ENCODE assay signal across 23 cellular contexts in the genomic region with DNA sequence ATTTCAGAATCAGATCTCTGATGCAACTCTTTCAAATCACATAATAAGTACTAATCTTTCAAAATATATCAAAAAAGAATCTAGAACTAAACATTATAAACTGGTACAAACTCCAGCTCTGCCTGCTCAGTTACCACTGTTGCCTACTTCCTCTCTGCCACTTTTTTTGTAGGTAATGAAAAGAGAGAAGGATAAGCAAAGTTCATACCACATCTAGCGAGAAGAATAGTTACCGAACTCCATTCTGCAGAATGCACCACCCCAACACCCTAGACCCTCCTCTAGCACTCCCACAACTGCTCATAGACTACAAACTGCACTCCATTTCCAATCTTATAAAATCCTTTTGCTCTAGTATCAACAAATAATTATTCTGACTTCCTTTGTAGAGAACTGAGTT. TPM values are rescaled to one million over a fixed set of nuclear protein-coding genes. Genes with fewer than 3 reads are reported as not detected.
A peak's percentile ranks its signal among the peaks of the same experiment; 100 is the strongest.
DNase-seq lines count a peak whose midpoint lies in the region; ATAC-seq and TF ChIP-seq lines count a peak whose summit lies in the region.
"Had no signal": no experiment of that assay in that cellular context is flagged by ENCODE, and none has a peak within 500 bp of the region (broad histone marks: within the 10 kb centered on the region; RNA-seq: fewer than 3 reads in every experiment).

No MANE protein-coding gene starts in this region.

- H3K36me3 Mint-ChIP-seq in activated naive CD4-positive, alpha-beta T cell treated with anti-CD3 and anti-CD28 coated beads, Interleukin-2, amount 50 U/mL, for 24 hours = no peaks in the 10 kb centered on the region
- peaks cover 15% of the 10 kb centered on the region for H3K36me3 Mint-ChIP-seq in WTC11
- H3K36me3 Mint-ChIP-seq in type B pancreatic cell = no peaks in the 10 kb centered on the region
- no peaks in the 10 kb centered on the region for H3K36me3 Mint-ChIP-seq in T-helper 2 cell treated with Interferon-gamma antibody and Interleukin-4, amounts not matched to agents 5 μg/mL and 100 μg/mL, for 36 hours (ENCODE audit: low read depth)

- ATAC-seq in WTC11 = no peak
- ATAC-seq: activated CD4-positive, CD25-positive, alpha-beta regulatory T cell treated with anti-CD3 and anti-CD28 coated beads, Interleukin-2, amount 50 U/mL, for 24 hours; stimulated activated naive CD8-positive, alpha-beta T cell treated with anti-CD3 and anti-CD28 coated beads, Interleukin-15, amount 100 ng/mL, for 72 hours had no signal

- H3K4me3 Mint-ChIP-seq in activated naive CD4-positive, alpha-beta T cell treated with anti-CD3 and anti-CD28 coated beads, Interleukin-2, amount 50 U/mL, for 24 hours = peak overlapping the region; percentile 1
- H3K4me3 Mint-ChIP-seq in WTC11 = no peak overlapping the region
- H3K4me3 Mint-ChIP-seq in type B pancreatic cell = no peak overlapping the region
- no peak overlapping the region for H3K4me3 Mint-ChIP-seq in T-helper 2 cell treated with Interferon-gamma antibody and Interleukin-4, amounts not matched to agents 5 μg/mL and 100 μg/mL, for 36 hours
- H3K4me3 Mint-ChIP-seq: activated CD4-positive, alpha-beta memory T cell treated with anti-CD3 and anti-CD28 coated beads, Interleukin-2, amount 10 ng/mL, durations not matched to agents 7 days and 5 days; neural crest cell; stimulated activated naive CD8-positive, alpha-beta T cell treated with anti-CD3 and anti-CD28 coated beads, Interleukin-15, amount 100 ng/mL, for 72 hours had no signal

- no peak overlapping the region for H3K27ac Mint-ChIP-seq in activated naive CD4-positive, alpha-beta T cell treated with anti-CD3 and anti-CD28 coated beads, Interleukin-2, amount 50 U/mL, for 24 hours
- H3K27ac Mint-ChIP-seq in WTC11 (peak overlapping the region; percentile 65), type B pancreatic cell (peak overlapping the region; percentile 66)
- H3K27ac Mint-ChIP-seq in T-helper 2 cell treated with Interferon-gamma antibody and Interleukin-4, amounts not matched to agents 5 μg/mL and 100 μg/mL, for 36 hours = no peak overlapping the region
- H3K27ac Mint-ChIP-seq: activated CD4-positive, alpha-beta memory T cell treated with anti-CD3 and anti-CD28 coated beads, Interleukin-2, amount 10 ng/mL, durations not matched to agents 7 days and 5 days had no signal

- peaks cover 34% of the 10 kb centered on the region for H3K4me1 Mint-ChIP-seq in activated naive CD4-positive, alpha-beta T cell treated with anti-CD3 and anti-CD28 coated beads, Interleukin-2, amount 50 U/mL, for 24 hours
- H3K4me1 Mint-ChIP-seq in WTC11 (peaks cover 19% of the 10 kb centered on the region), type B pancreatic cell (ENCODE audit: unreplicated experiment) (peaks cover 14% of the 10 kb centered on the region)
- peaks cover 15% of the 10 kb centered on the region for H3K4me1 Mint-ChIP-seq in T-helper 2 cell treated with Interferon-gamma antibody and Interleukin-4, amounts not matched to agents 5 μg/mL and 100 μg/mL, for 36 hours (ENCODE audit: low read depth)
- H3K4me1 Mint-ChIP-seq: neural crest cell had no signal

- CTCF ChIA-PET in WTC11 (lab: Charles Lee) = no interaction called here

- intact Hi-C loops in cardiac septum (cut with DNase I) = no loop called here

- H3K9me3 Mint-ChIP-seq in activated naive CD4-positive, alpha-beta T cell treated with anti-CD3 and anti-CD28 coated beads, Interleukin-2, amount 50 U/mL, for 24 hours = no peaks in the 10 kb centered on the region
- H3K9me3 Mint-ChIP-seq in WTC11 = peaks cover 11% of the 10 kb centered on the region; the same call in 1 of the 2 replicates
- no peaks in the 10 kb centered on the region for H3K9me3 Mint-ChIP-seq in type B pancreatic cell
- no peaks in the 10 kb centered on the region for H3K9me3 Mint-ChIP-seq in T-helper 2 cell treated with Interferon-gamma antibody and Interleukin-4, amounts not matched to agents 5 μg/mL and 100 μg/mL, for 36 hours
- H3K9me3 Mint-ChIP-seq: activated CD4-positive, alpha-beta memory T cell treated with anti-CD3 and anti-CD28 coated beads, Interleukin-2, amount 10 ng/mL, durations not matched to agents 7 days and 5 days; neural crest cell; stimulated activated naive CD8-positive, alpha-beta T cell treated with anti-CD3 and anti-CD28 coated beads, Interleukin-15, amount 100 ng/mL, for 72 hours had no signal

- H3K27me3 Mint-ChIP-seq in activated naive CD4-positive, alpha-beta T cell treated with anti-CD3 and anti-CD28 coated beads, Interleukin-2, amount 50 U/mL, for 24 hours = no peaks in the 10 kb centered on the region
- H3K27me3 Mint-ChIP-seq in WTC11 (ENCODE audit: low read depth) (no peaks in the 10 kb centered on the region), type B pancreatic cell (no peaks in the 10 kb centered on the region)
- no peaks in the 10 kb centered on the region for H3K27me3 Mint-ChIP-seq in T-helper 2 cell treated with Interferon-gamma antibody and Interleukin-4, amounts not matched to agents 5 μg/mL and 100 μg/mL, for 36 hours (ENCODE audit: low read depth)
- H3K27me3 Mint-ChIP-seq: activated CD4-positive, alpha-beta memory T cell treated with anti-CD3 and anti-CD28 coated beads, Interleukin-2, amount 10 ng/mL, durations not matched to agents 7 days and 5 days had no signal

- no peak for DNase-seq in activated naive CD4-positive, alpha-beta T cell (lab: John Stamatoyannopoulos, UW)
- DNase-seq in NCI-H345 (lab: John Stamatoyannopoulos, UW) = peak; percentile 21
- no peak for DNase-seq in WTC11 (ENCODE audit: low spot score)
- DNase-seq in type B pancreatic cell (ENCODE audit: extremely low spot score, unreplicated experiment) = no peak
- DNase-seq in NAMALWA (ENCODE audit: low spot score) = no peak
- DNase-seq in cardiac septum (ENCODE audit: low spot score) = no peak
- no peak for DNase-seq in T-helper 2 cell treated with Interferon-gamma antibody and Interleukin-4, amounts not matched to agents 5 μg/mL and 100 μg/mL, for 36 hours (ENCODE audit: low spot score)
- DNase-seq: ACHN; activated CD4-positive, alpha-beta memory T cell treated with anti-CD3 and anti-CD28 coated beads, Interleukin-2, amount 10 ng/mL, durations not matched to agents 7 days and 5 days; activated effector memory CD4-positive, alpha-beta T cell treated with anti-CD3 and anti-CD28 coated beads, Interleukin-2, amount 50 U/mL, for 16 hours; effector CD4-positive, alpha-beta T cell; erythroblast; GM23248; KBM-7; kidney glomerular epithelial cell; NCI-H446 treated with DMSO at 0.1 percent for 48 hours; sigmoid colon; stimulated activated CD4-positive, alpha-beta T cell treated with anti-CD3 and anti-CD28 coated beads, Interleukin-15, amount 100 ng/mL, for 24 hours; stimulated activated naive CD8-positive, alpha-beta T cell treated with anti-CD3 and anti-CD28 coated beads, Interleukin-15, amount 100 ng/mL, for 72 hours; thyroid gland had no signal

- TF ChIP-seq CTCF in WTC11 (IDR thresholded peaks at IDR 0.05) (no peak), type B pancreatic cell (conservative IDR thresholded peaks at IDR 0.05) (no peak)

- POLR2A ChIA-PET in WTC11 (lab: Charles Lee) = no interaction called here

TF ChIP-seq in WTC11, 78 proteins besides CTCF, POLR2A, EP300 and RAD21 (continues in another document):
- TF ChIP-seq ZNF263 (CRISPR knock-in tag; IDR thresholded peaks at IDR 0.05; ENCODE audit: low read depth) (no peak), ZNF138 (CRISPR knock-in tag; conservative IDR thresholded peaks at IDR 0.05) (no peak), ETV6 (CRISPR knock-in tag; IDR thresholded peaks at IDR 0.05) (no peak), MXD4 (CRISPR knock-in tag; IDR thresholded peaks at IDR 0.05; ENCODE audit: borderline replicate concordance) (no peak), RORB (CRISPR knock-in tag; IDR thresholded peaks at IDR 0.05) (no peak), TEAD1 (CRISPR knock-in tag; IDR thresholded peaks at IDR 0.05) (no peak), SOX15 (CRISPR knock-in tag; IDR thresholded peaks at IDR 0.05) (no peak), NR1H2 (CRISPR knock-in tag; IDR thresholded peaks at IDR 0.05) (no peak), EMX1 (CRISPR knock-in tag; IDR thresholded peaks at IDR 0.05) (no peak)
- TF ChIP-seq, protein P1, sequence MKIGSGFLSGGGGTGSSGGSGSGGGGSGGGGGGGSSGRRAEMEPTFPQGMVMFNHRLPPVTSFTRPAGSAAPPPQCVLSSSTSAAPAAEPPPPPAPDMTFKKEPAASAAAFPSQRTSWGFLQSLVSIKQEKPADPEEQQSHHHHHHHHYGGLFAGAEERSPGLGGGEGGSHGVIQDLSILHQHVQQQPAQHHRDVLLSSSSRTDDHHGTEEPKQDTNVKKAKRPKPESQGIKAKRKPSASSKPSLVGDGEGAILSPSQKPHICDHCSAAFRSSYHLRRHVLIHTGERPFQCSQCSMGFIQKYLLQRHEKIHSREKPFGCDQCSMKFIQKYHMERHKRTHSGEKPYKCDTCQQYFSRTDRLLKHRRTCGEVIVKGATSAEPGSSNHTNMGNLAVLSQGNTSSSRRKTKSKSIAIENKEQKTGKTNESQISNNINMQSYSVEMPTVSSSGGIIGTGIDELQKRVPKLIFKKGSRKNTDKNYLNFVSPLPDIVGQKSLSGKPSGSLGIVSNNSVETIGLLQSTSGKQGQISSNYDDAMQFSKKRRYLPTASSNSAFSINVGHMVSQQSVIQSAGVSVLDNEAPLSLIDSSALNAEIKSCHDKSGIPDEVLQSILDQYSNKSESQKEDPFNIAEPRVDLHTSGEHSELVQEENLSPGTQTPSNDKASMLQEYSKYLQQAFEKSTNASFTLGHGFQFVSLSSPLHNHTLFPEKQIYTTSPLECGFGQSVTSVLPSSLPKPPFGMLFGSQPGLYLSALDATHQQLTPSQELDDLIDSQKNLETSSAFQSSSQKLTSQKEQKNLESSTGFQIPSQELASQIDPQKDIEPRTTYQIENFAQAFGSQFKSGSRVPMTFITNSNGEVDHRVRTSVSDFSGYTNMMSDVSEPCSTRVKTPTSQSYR (CRISPR knock-in tag; IDR thresholded peaks at IDR 0.05) = no peak
- TF ChIP-seq, protein P2, sequence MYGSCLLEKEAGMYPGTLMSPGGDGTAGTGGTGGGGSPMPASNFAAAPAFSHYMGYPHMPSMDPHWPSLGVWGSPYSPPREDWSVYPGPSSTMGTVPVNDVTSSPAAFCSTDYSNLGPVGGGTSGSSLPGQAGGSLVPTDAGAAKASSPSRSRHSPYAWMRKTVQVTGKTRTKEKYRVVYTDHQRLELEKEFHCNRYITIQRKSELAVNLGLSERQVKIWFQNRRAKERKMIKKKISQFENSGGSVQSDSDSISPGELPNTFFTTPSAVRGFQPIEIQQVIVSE (CRISPR knock-in tag; IDR thresholded peaks at IDR 0.05; ENCODE audit: borderline replicate concordance) = no peak

RNA-seq across cellular contexts. Expression of a gene that starts 19.7 kb away (rescaled TPM):
- 69.1 to 74.9 TPM (median 69.6 TPM) in 3 replicates for total RNA-seq in WTC11 (2021)
- total RNA-seq in type B pancreatic cell (ENCODE audit: low replicate concordance) = 59.8 and 64.5 TPM in 2 replicates
- 22.7 TPM for total RNA-seq in cardiac septum

Comparison
In these comparisons a context has a peak if more than half of its experiments do, and no peak if none do; other contexts are left out.
1. H3K27ac Mint-ChIP-seq: peak in WTC11 (single experiment) and type B pancreatic cell (single experiment); none in activated naive CD4-positive, alpha-beta T cell treated with anti-CD3 and anti-CD28 coated beads, Interleukin-2, amount 50 U/mL, for 24 hours (single experiment) and T-helper 2 cell treated with Interferon-gamma antibody and Interleukin-4, amounts not matched to agents 5 μg/mL and 100 μg/mL, for 36 hours (single experiment).